10 cellular contexts compared by ENCODE assay signal in the genomic region with DNA sequence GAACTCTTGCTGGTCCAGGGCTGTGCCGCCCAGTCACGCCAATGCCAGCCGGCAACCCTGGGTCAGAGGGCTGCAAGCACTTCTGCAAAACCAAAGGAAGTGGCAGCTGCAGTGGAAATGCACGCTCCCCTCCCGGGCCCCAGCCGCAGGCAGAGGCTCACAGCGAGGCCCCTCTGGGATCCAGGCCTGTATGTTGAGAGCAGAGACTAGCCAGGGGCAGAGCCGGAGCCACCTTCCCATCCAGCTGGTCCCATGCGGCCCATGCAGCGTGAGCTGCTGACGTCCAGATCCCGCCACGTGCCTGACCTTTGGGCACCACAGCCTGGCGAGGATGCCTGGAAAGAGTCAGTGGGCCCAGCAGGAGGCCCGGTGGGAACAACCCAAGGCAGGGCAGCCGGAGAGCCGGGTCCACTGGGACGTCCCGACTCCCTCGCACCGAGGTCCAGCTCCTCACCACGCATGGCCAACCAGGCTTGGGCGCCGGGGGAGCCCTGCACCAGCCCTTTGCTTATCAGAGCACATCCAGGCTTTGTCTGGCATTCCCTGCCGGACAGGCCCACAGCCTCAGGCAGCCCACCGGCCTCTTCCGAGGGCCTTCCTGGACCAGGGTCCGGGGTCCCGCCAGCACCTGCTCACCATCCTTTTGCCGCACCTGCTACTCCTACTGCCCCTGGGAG. TPM values are rescaled to one million over a fixed set of nuclear protein-coding genes. Genes with fewer than 3 reads are reported as not detected.
DNase-seq lines count a peak whose midpoint lies in the region; ATAC-seq and TF ChIP-seq lines count a peak whose summit lies in the region.
"Had no signal": no experiment of that assay in that cellular context is flagged by ENCODE, and none has a peak within 500 bp of the region (broad histone marks: within the 10 kb centered on the region; RNA-seq: fewer than 3 reads in every experiment).

No MANE protein-coding gene starts in this region.

- H3K4me3 ChIP-seq in DOHH2 (ENCODE audit: low read length) (peak overlapping the region; percentile 54), OCI-LY3 (ENCODE audit: low read length) (peak overlapping the region; percentile 89), osteoblast (ENCODE audit: insufficient read depth, low read length) (no peak overlapping the region)

- TF ChIP-seq CTCF in DOHH2 (IDR thresholded peaks at IDR 0.05; ENCODE audit: low read depth, low read length, poor library complexity, severe bottlenecking) = no peak
- no peak for TF ChIP-seq CTCF in OCI-LY3 (IDR thresholded peaks at IDR 0.05; ENCODE audit: low read depth, low read length)
- no peak for TF ChIP-seq CTCF in osteoblast (IDR thresholded peaks at IDR 0.05; ENCODE audit: extremely low read depth, low read depth, low read length)

- H3K4me2 ChIP-seq in DOHH2 (ENCODE audit: low read length) (peak overlapping the region; percentile 70), OCI-LY3 (ENCODE audit: low read length) (peak overlapping the region; percentile 91), osteoblast (ENCODE audit: insufficient read depth, low read length) (no peak overlapping the region)

- no peak overlapping the region for H2AFZ ChIP-seq in OCI-LY3 (ENCODE audit: low read depth, low read length)
- no peak overlapping the region for H2AFZ ChIP-seq in osteoblast (ENCODE audit: low read length)

- peaks cover 64% of the 10 kb centered on the region for H3K4me1 ChIP-seq in DOHH2 (ENCODE audit: control insufficient read depth, low read length)
- peaks cover 42% of the 10 kb centered on the region for H3K4me1 ChIP-seq in OCI-LY3 (ENCODE audit: low read length)
- H3K4me1 ChIP-seq in osteoblast (ENCODE audit: insufficient read depth, low read length) = no peaks in the 10 kb centered on the region

- H3K9me2 ChIP-seq in DOHH2 (replicated peaks; ENCODE audit: control insufficient read depth, low read length) = no peaks in the 10 kb centered on the region

- H3K9ac ChIP-seq in OCI-LY3 (ENCODE audit: low read length) = peak overlapping the region; percentile 73

- H3K79me2 ChIP-seq in DOHH2 (ENCODE audit: control insufficient read depth, low read length) (peaks cover 16% of the 10 kb centered on the region), OCI-LY3 (ENCODE audit: low read length) (peaks cover 99% of the 10 kb centered on the region), osteoblast (ENCODE audit: insufficient read depth, low read length) (no peaks in the 10 kb centered on the region)

- H3K36me3 ChIP-seq in DOHH2 (ENCODE audit: control insufficient read depth, low read length) = no peaks in the 10 kb centered on the region
- H3K36me3 ChIP-seq in OCI-LY3 (replicated peaks; ENCODE audit: low read depth, low read length) = peaks cover 49% of the 10 kb centered on the region
- no peaks in the 10 kb centered on the region for H3K36me3 ChIP-seq in osteoblast (ENCODE audit: insufficient read depth, low read length)

- no peaks in the 10 kb centered on the region for H3K9me3 ChIP-seq in DOHH2 (ENCODE audit: control insufficient read depth, insufficient read depth, low read length)
- no peaks in the 10 kb centered on the region for H3K9me3 ChIP-seq in OCI-LY3 (ENCODE audit: insufficient read depth, low read length)
- H3K9me3 ChIP-seq in osteoblast (ENCODE audit: low read depth, low read length) = no peaks in the 10 kb centered on the region

- peaks cover 10% of the 10 kb centered on the region for H3K27me3 ChIP-seq in DOHH2 (ENCODE audit: control insufficient read depth, low read length)
- H3K27me3 ChIP-seq in OCI-LY3 (ENCODE audit: low read depth, low read length) = no peaks in the 10 kb centered on the region
- H3K27me3 ChIP-seq in osteoblast (ENCODE audit: insufficient read depth, low read length) = no peaks in the 10 kb centered on the region

- H3F3A ChIP-seq in DOHH2 (ENCODE audit: control insufficient read depth, insufficient read depth) = no peaks in the 10 kb centered on the region; the same call in 1 of the 2 replicates

- H3K27ac ChIP-seq in DOHH2 (ENCODE audit: low read depth, low read length) (0 out of 2 replicates have a peak overlapping the region, but pooled peaks have one; percentile 3), OCI-LY3 (ENCODE audit: low read length) (peak overlapping the region; percentile 91), osteoblast (ENCODE audit: low read depth, low read length) (no peak overlapping the region)

- DNase-seq in dermis blood vessel endothelial cell (peak; percentile 15), osteoblast (ENCODE audit: insufficient read length, low spot score, missing footprints) (peak; percentile 83), NCI-H2029 treated with DMSO at 0.1 percent for 48 hours (lab: John Stamatoyannopoulos, UW) (no peak), GM19240 (ENCODE audit: insufficient read length, low spot score) (no peak)

- no peak for ATAC-seq in HG03159 (IDR thresholded peaks at IDR 0.05; ENCODE audit: unreplicated experiment)
- no peak for ATAC-seq in HG02981 (IDR thresholded peaks at IDR 0.05; ENCODE audit: unreplicated experiment)

- no peaks in the 10 kb centered on the region for H4K20me1 ChIP-seq in DOHH2 (ENCODE audit: control insufficient read depth, insufficient read depth, low read depth, low read length)
- peaks cover 60% of the 10 kb centered on the region for H4K20me1 ChIP-seq in OCI-LY3 (ENCODE audit: insufficient read depth, low read length)
- H4K20me1 ChIP-seq in osteoblast (ENCODE audit: insufficient read depth, low read length) = no peaks in the 10 kb centered on the region

RNA-seq across cellular contexts. Expression of gene GPR132, which starts 4.3 kb away (rescaled TPM):
- total RNA-seq in dermis blood vessel endothelial cell (0.09 and 0.85 TPM in 2 replicates), osteoblast (under 0.01 TPM in 2 replicates)
- total RNA-seq: M059J, neural crest cell had no signal

RNA-seq across cellular contexts. Expression of gene CDCA4, which starts 40.0 kb away (rescaled TPM):
- total RNA-seq in dermis blood vessel endothelial cell (29.8 and 41.1 TPM in 2 replicates), osteoblast (13.3 and 13.8 TPM in 2 replicates)

Comparison
In these comparisons a context has a peak if more than half of its experiments do, and no peak if none do; other contexts are left out.
1. DNase-seq: peak in dermis blood vessel endothelial cell (single experiment) and osteoblast (single experiment); none in NCI-H2029 treated with DMSO at 0.1 percent for 48 hours (single experiment) and GM19240 (single experiment).